ENCODE assay signal across 9 cellular contexts in genomic region chr5:137995077-137995746, GRCh38. TPM values are rescaled to one million over a fixed set of nuclear protein-coding genes. Genes with fewer than 3 reads are reported as not detected.
DNase-seq lines count a peak whose midpoint lies in the region; ATAC-seq and TF ChIP-seq lines count a peak whose summit lies in the region.
"Had no signal": no experiment of that assay in that cellular context is flagged by ENCODE, and none has a peak within 500 bp of the region (broad histone marks: within the 10 kb centered on the region; RNA-seq: fewer than 3 reads in every experiment).

No MANE protein-coding gene starts in this region.

- TF ChIP-seq POLR2A in suprapubic skin (IDR thresholded peaks at IDR 0.05), result no peak

- peaks cover 8% of the 10 kb centered on the region for H3K9me3 Mint-ChIP-seq in progenitor cell of endocrine pancreas (ENCODE audit: low read depth)

- H3K4me3 Mint-ChIP-seq in progenitor cell of endocrine pancreas (ENCODE audit: low read depth), result no peak overlapping the region
- H3K4me3 Mint-ChIP-seq: activated CD4-positive, alpha-beta T cell treated with anti-CD3 and anti-CD28 coated beads for 36 hours had no signal

- ATAC-seq in left lobe of liver, result peak; percentile 44
- ATAC-seq in HG03439 (IDR thresholded peaks at IDR 0.05; ENCODE audit: unreplicated experiment), result no peak
- ATAC-seq: activated CD4-positive, alpha-beta T cell treated with anti-CD3 and anti-CD28 coated beads for 36 hours had no signal

- DNase-seq in CD1c-positive myeloid dendritic cell (ENCODE audit: extremely low spot score) (peak; percentile 81), LNCaP clone FGC (ENCODE audit: low read depth) (peak; percentile 52), astrocyte of the cerebellum (ENCODE audit: low read depth) (peak; percentile 63), left lobe of liver (ENCODE audit: low spot score) (no peak), suprapubic skin (ENCODE audit: low spot score in 2 of 2) (no peak), progenitor cell of endocrine pancreas (ENCODE audit: low spot score, unreplicated experiment) (no peak), NCI-H1417 treated with DMSO at 0.1 percent for 48 hours (lab: John Stamatoyannopoulos, UW) (no peak)
- DNase-seq: activated CD4-positive, alpha-beta T cell treated with anti-CD3 and anti-CD28 coated beads for 36 hours had no signal

- peaks cover 19% of the 10 kb centered on the region for H3K36me3 Mint-ChIP-seq in progenitor cell of endocrine pancreas (ENCODE audit: insufficient read depth)

- TF ChIP-seq CTCF in LNCaP clone FGC (IDR thresholded peaks at IDR 0.05; ENCODE audit: control insufficient read depth, extremely low read depth, insufficient read depth) (0 out of 2 replicates have a peak, but pooled peaks have one; percentile 5), astrocyte of the cerebellum (IDR thresholded peaks at IDR 0.05; ENCODE audit: low read depth, low read length, missing control alignments) (no peak), suprapubic skin (IDR thresholded peaks at IDR 0.05) (no peak), progenitor cell of endocrine pancreas (IDR thresholded peaks at IDR 0.05; ENCODE audit: unreplicated experiment) (no peak)

- peaks cover 14% of the 10 kb centered on the region for H3K4me1 Mint-ChIP-seq in progenitor cell of endocrine pancreas (ENCODE audit: low read depth)

- H3K27me3 Mint-ChIP-seq in progenitor cell of endocrine pancreas, result no peaks in the 10 kb centered on the region
- H3K27me3 Mint-ChIP-seq: activated CD4-positive, alpha-beta T cell treated with anti-CD3 and anti-CD28 coated beads for 36 hours had no signal

- no peaks in the 10 kb centered on the region for H3K27me3 ChIP-seq in suprapubic skin

- H3K27ac Mint-ChIP-seq in progenitor cell of endocrine pancreas, result no peak overlapping the region
- H3K27ac Mint-ChIP-seq: activated CD4-positive, alpha-beta T cell treated with anti-CD3 and anti-CD28 coated beads for 36 hours had no signal

- in situ Hi-C loops in astrocyte of the cerebellum (cut with HindIII; ENCODE audit: low sequenced_read_pairs), result no loop called here

- H3K36me3 ChIP-seq in suprapubic skin, result peaks cover 12% of the 10 kb centered on the region

- H3K4me3 ChIP-seq in LNCaP clone FGC (ENCODE audit: low read depth, low read length), result no peak overlapping the region
- H3K4me3 ChIP-seq in astrocyte of the cerebellum (ENCODE audit: low read depth, low read length), result no peak overlapping the region
- H3K4me3 ChIP-seq in suprapubic skin, result no peak overlapping the region

- no peaks in the 10 kb centered on the region for H3K9me3 ChIP-seq in suprapubic skin

- no peak for TF ChIP-seq EP300 in suprapubic skin (IDR thresholded peaks at IDR 0.05)

- H3K27ac ChIP-seq in suprapubic skin, result no peak overlapping the region

- H3K4me1 ChIP-seq in suprapubic skin, result peaks cover 12% of the 10 kb centered on the region

- 13% methylated on average over 2 of the region's 2 CpGs for WGBS in suprapubic skin

RNA-seq across cellular contexts. Expression of gene FAM13B, which starts 37.7 kb away (rescaled TPM):
- total RNA-seq in left lobe of liver (8.0 TPM), suprapubic skin (10 to 100 TPM; 10.4 to 37.7 (median 20.2) TPM), progenitor cell of endocrine pancreas (59.8 and 62.1 TPM in 2 replicates)

Comparison
In these comparisons a context has a peak if more than half of its experiments do, and no peak if none do; other contexts are left out.
1. DNase-seq: peak in CD1c-positive myeloid dendritic cell (single experiment), LNCaP clone FGC (single experiment) and astrocyte of the cerebellum (single experiment); none in left lobe of liver (single experiment), suprapubic skin (0 of 2), progenitor cell of endocrine pancreas (single experiment) and NCI-H1417 treated with DMSO at 0.1 percent for 48 hours (single experiment).